In genomic region chr1:198929961-198930599, GRCh38 we compare ENCODE assay signal across 8 cellular contexts.
DNase-seq lines count a peak whose midpoint lies in the region; ATAC-seq and TF ChIP-seq lines count a peak whose summit lies in the region.

No MANE protein-coding gene starts in this region.

- H3K4me1 ChIP-seq in CD4-positive, alpha-beta memory T cell (ENCODE audit: insufficient read depth, low read length): peaks cover 45% of the 10 kb centered on the region
- H3K4me1 ChIP-seq in esophagus muscularis mucosa (peaks cover 0 to 7% (median 6%) of the 10 kb centered on the region in 4 donors), psoas muscle (peaks cover under 1% of the 10 kb centered on the region)

- H3K36me3 ChIP-seq in CD4-positive, alpha-beta memory T cell (ENCODE audit: insufficient read depth, low read length): no peaks in the 10 kb centered on the region
- H3K36me3 ChIP-seq in esophagus muscularis mucosa (no peaks in the 10 kb centered on the region), psoas muscle (ENCODE audit: insufficient read depth in 1 of 2, low read depth in 1 of 2) (no peaks in the 10 kb centered on the region)

- TF ChIP-seq POLR2A in esophagus muscularis mucosa (IDR thresholded peaks at IDR 0.05; ENCODE audit: low read depth): no peak

- H3K4me3 Mint-ChIP-seq in CD4-positive, alpha-beta memory T cell: peak overlapping the region; percentile 6 to 80 (median 72)

- DNase-seq in CD4-positive, alpha-beta memory T cell: peak in 2 of 5 donors; percentile 24 to 31
- DNase-seq in SK-N-DZ (ENCODE audit: low spot score) (peak; percentile 69), esophagus muscularis mucosa (ENCODE audit: extremely low spot score) (no peak), psoas muscle (no peak)
- DNase-seq in stimulated activated CD4-positive, alpha-beta T cell treated with anti-CD3 and anti-CD28 coated beads, Interleukin-4, amount 100 ng/mL, for 4 hours: no peak

- no peaks in the 10 kb centered on the region for H3K36me3 Mint-ChIP-seq in CD4-positive, alpha-beta memory T cell

- H3K9me3 Mint-ChIP-seq in CD4-positive, alpha-beta memory T cell: no peaks in the 10 kb centered on the region

- peak; percentile 65 for ATAC-seq in GM19438 (IDR thresholded peaks at IDR 0.05; ENCODE audit: low read depth, unreplicated experiment)
- peak; percentile 46 for ATAC-seq in HG03565 (IDR thresholded peaks at IDR 0.05; ENCODE audit: unreplicated experiment)
- ATAC-seq in psoas muscle: no peak
- no peak for ATAC-seq in GM19035 (IDR thresholded peaks at IDR 0.05; ENCODE audit: unreplicated experiment)

- 59% methylated on average over 9 of the region's 9 CpGs for WGBS in esophagus muscularis mucosa
- WGBS in psoas muscle, 3 donors: 42 to 53% (median 49%) methylated on average over 9 of the region's 9 CpGs

- H3K4me3 ChIP-seq in CD4-positive, alpha-beta memory T cell (ENCODE audit: low read length in 2 of 2): no peak overlapping the region
- H3K4me3 ChIP-seq in esophagus muscularis mucosa (peak overlapping the region; percentile 5 to 25 (median 18)), psoas muscle (peak overlapping the region; percentile 37)

- peak overlapping the region; percentile 3 for H3K27ac ChIP-seq in CD4-positive, alpha-beta memory T cell (ENCODE audit: low read depth, low read length)
- H3K27ac ChIP-seq in esophagus muscularis mucosa (replicated peaks in 1 of 4) (peak overlapping the region in 2 of 4 donors; percentile 2 to 46), psoas muscle (no peak overlapping the region)

- intact Hi-C loops in CD4-positive, alpha-beta memory T cell (cut with micrococcal nuclease): loop anchor here (10.0 kb wide), 3 partner anchors 165 to 1025 kb away; partner anchors contain the start of gene C1orf53
- intact Hi-C loops in esophagus muscularis mucosa (cut with DNase I) (no loop called here), psoas muscle (cut with DNase I) (loop anchor here in 1 of 2 donors (5.0 kb wide), 1 partner anchor 48 kb away; no protein-coding TSS in a partner anchor)

- TF ChIP-seq CTCF in esophagus muscularis mucosa (IDR thresholded peaks at IDR 0.05) (no peak), psoas muscle (IDR thresholded peaks at IDR 0.05) (no peak)

- POLR2A ChIA-PET in CD4-positive, alpha-beta memory T cell (lab: Charles Lee; ENCODE audit: partially characterized antibody): interaction anchor here (1.1 to 1.7 kb wide), 2 partner anchors 8 to 10 kb away, joined by 3 to 5 read pairs; no protein-coding TSS in a partner anchor

- TF ChIP-seq EP300 in esophagus muscularis mucosa (IDR thresholded peaks at IDR 0.05): no peak

- peaks cover 12 to 26% (median 24%) of the 10 kb centered on the region in 4 donors for H3K4me1 Mint-ChIP-seq in CD4-positive, alpha-beta memory T cell

- peak overlapping the region; percentile 3 to 92 (median 38) for H3K27ac Mint-ChIP-seq in CD4-positive, alpha-beta memory T cell

- H3K27me3 ChIP-seq in CD4-positive, alpha-beta memory T cell (ENCODE audit: insufficient read depth, low read length): no peaks in the 10 kb centered on the region
- H3K27me3 ChIP-seq in esophagus muscularis mucosa (no peaks in the 10 kb centered on the region), psoas muscle (ENCODE audit: insufficient read depth in 3 of 3, low read length in 2 of 3) (no peaks in the 10 kb centered on the region)

- CTCF ChIA-PET in CD4-positive, alpha-beta memory T cell (lab: Charles Lee; ENCODE audit: partially characterized antibody): no interaction called here

- no peaks in the 10 kb centered on the region for H3K27me3 Mint-ChIP-seq in CD4-positive, alpha-beta memory T cell

- H3K9me3 ChIP-seq in CD4-positive, alpha-beta memory T cell (ENCODE audit: control insufficient read depth in 1 of 2, low read length in 2 of 2): no peaks in the 10 kb centered on the region
- H3K9me3 ChIP-seq in esophagus muscularis mucosa (no peaks in the 10 kb centered on the region), psoas muscle (no peaks in the 10 kb centered on the region)

Comparison
In these comparisons a context has a peak if more than half of its experiments do, and no peak if none do; other contexts are left out.
1. H3K4me3 ChIP-seq: peak in esophagus muscularis mucosa (4 of 4) and psoas muscle (single experiment); none in CD4-positive, alpha-beta memory T cell (0 of 2).
2. ATAC-seq: peak in GM19438 (single experiment) and HG03565 (single experiment); none in psoas muscle (0 of 4) and GM19035 (single experiment).